ENCODE assay signal across 12 cellular contexts in the genomic region with DNA sequence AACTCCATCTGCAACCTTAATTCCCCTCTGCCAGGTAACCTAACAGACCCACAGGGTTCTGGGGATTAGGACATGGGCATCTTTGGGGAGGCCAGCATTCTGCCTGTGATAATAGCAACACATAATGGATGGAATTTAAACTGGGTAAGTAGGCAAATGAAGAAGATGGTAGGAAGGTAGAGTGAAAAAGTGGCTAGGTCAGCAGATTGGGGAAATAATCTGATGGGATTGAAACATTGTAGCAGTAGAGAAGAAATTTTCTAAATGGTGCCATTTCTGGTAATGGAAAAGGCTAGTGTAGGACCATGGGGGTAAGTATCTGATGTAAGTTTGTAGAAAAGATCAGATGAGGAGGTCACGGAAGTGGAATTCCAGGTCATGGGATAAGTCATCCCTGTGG. TPM values are rescaled to one million over a fixed set of nuclear protein-coding genes. Genes with fewer than 3 reads are reported as not detected.
"Had no signal": no experiment of that assay in that cellular context is flagged by ENCODE, and none has a peak within 500 bp of the region (broad histone marks: within the 10 kb centered on the region; RNA-seq: fewer than 3 reads in every experiment).

No MANE protein-coding gene starts in this region.

- H3K27ac ChIP-seq: GM23248, KMS-11 had no signal

- H3K9me3 ChIP-seq: HAP-1 had no signal

- H3K4me1 ChIP-seq: HAP-1 had no signal

- H2AFZ ChIP-seq: GM23248 had no signal

- H3K4me3 ChIP-seq: GM23248, HAP-1 had no signal

- H3K4me2 ChIP-seq: KMS-11 had no signal

- FAIRE-seq: HTR-8/SVneo had no signal

- H3K36me3 ChIP-seq: HAP-1 had no signal

- ATAC-seq: HCT116 had no signal

- H3K9ac ChIP-seq: GM23248, KMS-11 had no signal

- DNase-seq: GM23248, GOT3, H7, HFFc6, Karpas-422 had no signal

RNA-seq across cellular contexts. Expression of a gene that starts 3.0 kb away (rescaled TPM):
- total RNA-seq: GM23248, H4, H7, HFFc6, HT-29 had no signal
- polyA plus RNA-seq: GM23248, IgD-negative memory B cell had no signal

RNA-seq across cellular contexts. Expression of a gene that starts 57.9 kb away (rescaled TPM):
- total RNA-seq: GM23248, H7, HFFc6, HT-29 had no signal
- polyA plus RNA-seq: GM23248, IgD-negative memory B cell had no signal
